15 cellular contexts compared by ENCODE assay signal in genomic region chr3:5001805-5002173, GRCh38. TPM values are rescaled to one million over a fixed set of nuclear protein-coding genes. Genes with fewer than 3 reads are reported as not detected.
DNase-seq lines count a peak whose midpoint lies in the region; ATAC-seq and TF ChIP-seq lines count a peak whose summit lies in the region.
"Had no signal": no experiment of that assay in that cellular context is flagged by ENCODE, and none has a peak within 500 bp of the region (broad histone marks: within the 10 kb centered on the region; RNA-seq: fewer than 3 reads in every experiment).

No MANE protein-coding gene starts in this region.

- no peak for DNase-seq in activated naive CD8-positive, alpha-beta T cell treated with anti-CD3 and anti-CD28 coated beads, Interleukin-2, amount 10 ng/mL, durations not matched to agents 7 days and 5 days
- no peak for DNase-seq in activated naive CD8-positive, alpha-beta T cell treated with anti-CD3 and anti-CD28 coated beads for 36 hours
- no peak for DNase-seq in activated T-helper 1 cell treated with anti-CD3 and anti-CD28 coated beads, Interleukin-12 subunit alpha, Interleukin-12 subunit beta, Interleukin-2, Interleukin-4 antibody, amounts not matched to agents 30 ng/mL and 10 ng/mL and 1 ng/mL, durations not matched to agents 14 hours and 24 hours and 36 hours (ENCODE audit: low spot score)
- no peak for DNase-seq in naive thymus-derived CD8-positive, alpha-beta T cell
- DNase-seq in left ventricle myocardium inferior, result no peak
- DNase-seq: EL, NCI-H1694 treated with DMSO at 0.1 percent for 48 hours, NCI-H748 treated with DMSO at 0.1 percent for 48 hours, SK-N-SH, small intestine had no signal

- H3K9me3 ChIP-seq in mesodermal cell (ENCODE audit: control insufficient read depth, low read length), result no peaks in the 10 kb centered on the region
- no peaks in the 10 kb centered on the region for H3K9me3 ChIP-seq in left ventricle myocardium inferior (replicated peaks)
- H3K9me3 ChIP-seq: SK-N-SH, vagina had no signal

- POLR2A ChIA-PET in activated naive CD8-positive, alpha-beta T cell treated with anti-CD3 and anti-CD28 coated beads, Interleukin-2, amount 10 ng/mL, durations not matched to agents 7 days and 5 days (lab: Charles Lee), result interaction anchor here (3.9 to 32.3 kb wide), 2 partner anchors 10 to 19 kb away, joined by 19 to 734 read pairs; partner anchors contain the start of gene BHLHE40
- POLR2A ChIA-PET in naive thymus-derived CD8-positive, alpha-beta T cell (lab: Charles Lee), result no interaction called here

- no peaks in the 10 kb centered on the region for H3K27me3 ChIP-seq in left ventricle myocardium inferior (ENCODE audit: low read depth)
- H3K27me3 ChIP-seq: vagina had no signal

- no peaks in the 10 kb centered on the region for H3K36me3 ChIP-seq in mesodermal cell (ENCODE audit: control insufficient read depth, insufficient read depth, low read length)
- H3K36me3 ChIP-seq in left ventricle myocardium inferior, result no peaks in the 10 kb centered on the region
- H3K36me3 ChIP-seq: vagina had no signal

- peak overlapping the region; percentile 74 for H3K27ac ChIP-seq in mesodermal cell (ENCODE audit: low read depth, low read length, severe bottlenecking)
- H3K27ac ChIP-seq in left ventricle myocardium inferior (replicated peaks), result no peak overlapping the region
- H3K27ac ChIP-seq: vagina had no signal

- no peak overlapping the region for H3K4me3 ChIP-seq in mesodermal cell (ENCODE audit: extremely low read depth, insufficient read depth, low read length, poor library complexity, severe bottlenecking)
- no peak overlapping the region for H3K4me3 ChIP-seq in left ventricle myocardium inferior
- H3K4me3 ChIP-seq: vagina had no signal

- H3K4me1 Mint-ChIP-seq in activated naive CD8-positive, alpha-beta T cell treated with anti-CD3 and anti-CD28 coated beads, Interleukin-2, amount 10 ng/mL, durations not matched to agents 7 days and 5 days, result peaks cover 48% of the 10 kb centered on the region
- H3K4me1 Mint-ChIP-seq in activated naive CD8-positive, alpha-beta T cell treated with anti-CD3 and anti-CD28 coated beads for 36 hours, result peaks cover 27% of the 10 kb centered on the region
- peaks cover 72% of the 10 kb centered on the region for H3K4me1 Mint-ChIP-seq in activated T-helper 1 cell treated with anti-CD3 and anti-CD28 coated beads, Interleukin-12 subunit alpha, Interleukin-12 subunit beta, Interleukin-2, Interleukin-4 antibody, amounts not matched to agents 30 ng/mL and 10 ng/mL and 1 ng/mL, durations not matched to agents 14 hours and 24 hours and 36 hours (ENCODE audit: low read depth)
- H3K4me1 Mint-ChIP-seq in naive thymus-derived CD8-positive, alpha-beta T cell, result peaks cover 3 to 30% (median 5%) of the 10 kb centered on the region in 4 donors

- TF ChIP-seq CTCF in left ventricle myocardium inferior (IDR thresholded peaks at IDR 0.05; ENCODE audit: borderline replicate concordance), result no peak

- H3K9me3 Mint-ChIP-seq in activated naive CD8-positive, alpha-beta T cell treated with anti-CD3 and anti-CD28 coated beads, Interleukin-2, amount 10 ng/mL, durations not matched to agents 7 days and 5 days, result no peaks in the 10 kb centered on the region
- H3K9me3 Mint-ChIP-seq in activated naive CD8-positive, alpha-beta T cell treated with anti-CD3 and anti-CD28 coated beads for 36 hours, result no peaks in the 10 kb centered on the region
- no peaks in the 10 kb centered on the region for H3K9me3 Mint-ChIP-seq in activated T-helper 1 cell treated with anti-CD3 and anti-CD28 coated beads, Interleukin-12 subunit alpha, Interleukin-12 subunit beta, Interleukin-2, Interleukin-4 antibody, amounts not matched to agents 30 ng/mL and 10 ng/mL and 1 ng/mL, durations not matched to agents 14 hours and 24 hours and 36 hours
- H3K9me3 Mint-ChIP-seq in naive thymus-derived CD8-positive, alpha-beta T cell, result no peaks in the 10 kb centered on the region
- H3K9me3 Mint-ChIP-seq: naive thymus-derived CD4-positive, alpha-beta T cell had no signal

- H3K27ac Mint-ChIP-seq in activated naive CD8-positive, alpha-beta T cell treated with anti-CD3 and anti-CD28 coated beads, Interleukin-2, amount 10 ng/mL, durations not matched to agents 7 days and 5 days, result peak overlapping the region; percentile 40
- H3K27ac Mint-ChIP-seq in activated naive CD8-positive, alpha-beta T cell treated with anti-CD3 and anti-CD28 coated beads for 36 hours, result no peak overlapping the region
- peak overlapping the region; percentile 79 for H3K27ac Mint-ChIP-seq in activated T-helper 1 cell treated with anti-CD3 and anti-CD28 coated beads, Interleukin-12 subunit alpha, Interleukin-12 subunit beta, Interleukin-2, Interleukin-4 antibody, amounts not matched to agents 30 ng/mL and 10 ng/mL and 1 ng/mL, durations not matched to agents 14 hours and 24 hours and 36 hours
- H3K27ac Mint-ChIP-seq in naive thymus-derived CD8-positive, alpha-beta T cell, result peak overlapping the region in 2 of 10 donors; percentile 25 to 71

- peaks cover 1% of the 10 kb centered on the region for H3K36me3 Mint-ChIP-seq in activated naive CD8-positive, alpha-beta T cell treated with anti-CD3 and anti-CD28 coated beads, Interleukin-2, amount 10 ng/mL, durations not matched to agents 7 days and 5 days
- no peaks in the 10 kb centered on the region for H3K36me3 Mint-ChIP-seq in activated naive CD8-positive, alpha-beta T cell treated with anti-CD3 and anti-CD28 coated beads for 36 hours
- H3K36me3 Mint-ChIP-seq in activated T-helper 1 cell treated with anti-CD3 and anti-CD28 coated beads, Interleukin-12 subunit alpha, Interleukin-12 subunit beta, Interleukin-2, Interleukin-4 antibody, amounts not matched to agents 30 ng/mL and 10 ng/mL and 1 ng/mL, durations not matched to agents 14 hours and 24 hours and 36 hours (ENCODE audit: low read depth), result peaks cover 3% of the 10 kb centered on the region
- no peaks in the 10 kb centered on the region for H3K36me3 Mint-ChIP-seq in naive thymus-derived CD8-positive, alpha-beta T cell

- no CpG with 5 or more reads among the region's 1 CpG for WGBS in mesodermal cell (ENCODE audit: insufficient coverage in 2 of 2), 2 experiments

- no peaks in the 10 kb centered on the region for H3K27me3 Mint-ChIP-seq in activated naive CD8-positive, alpha-beta T cell treated with anti-CD3 and anti-CD28 coated beads, Interleukin-2, amount 10 ng/mL, durations not matched to agents 7 days and 5 days
- H3K27me3 Mint-ChIP-seq in activated naive CD8-positive, alpha-beta T cell treated with anti-CD3 and anti-CD28 coated beads for 36 hours, result no peaks in the 10 kb centered on the region
- H3K27me3 Mint-ChIP-seq in activated T-helper 1 cell treated with anti-CD3 and anti-CD28 coated beads, Interleukin-12 subunit alpha, Interleukin-12 subunit beta, Interleukin-2, Interleukin-4 antibody, amounts not matched to agents 30 ng/mL and 10 ng/mL and 1 ng/mL, durations not matched to agents 14 hours and 24 hours and 36 hours (ENCODE audit: insufficient read depth), result no peaks in the 10 kb centered on the region
- peaks cover 0 to 3% (median 0%) of the 10 kb centered on the region in 5 donors for H3K27me3 Mint-ChIP-seq in naive thymus-derived CD8-positive, alpha-beta T cell
- H3K27me3 Mint-ChIP-seq: naive thymus-derived CD4-positive, alpha-beta T cell had no signal

- ATAC-seq in activated naive CD8-positive, alpha-beta T cell treated with anti-CD3 and anti-CD28 coated beads, Interleukin-2, amount 10 ng/mL, durations not matched to agents 7 days and 5 days (ENCODE audit: low read depth), result no peak
- no peak for ATAC-seq in GM19452 (IDR thresholded peaks at IDR 0.05; ENCODE audit: unreplicated experiment)
- no peak for ATAC-seq in naive thymus-derived CD8-positive, alpha-beta T cell
- ATAC-seq: left cardiac atrium had no signal

- H3K4me3 Mint-ChIP-seq in activated naive CD8-positive, alpha-beta T cell treated with anti-CD3 and anti-CD28 coated beads, Interleukin-2, amount 10 ng/mL, durations not matched to agents 7 days and 5 days, result no peak overlapping the region
- H3K4me3 Mint-ChIP-seq in activated naive CD8-positive, alpha-beta T cell treated with anti-CD3 and anti-CD28 coated beads for 36 hours, result no peak overlapping the region
- peak overlapping the region; percentile 9 for H3K4me3 Mint-ChIP-seq in activated T-helper 1 cell treated with anti-CD3 and anti-CD28 coated beads, Interleukin-12 subunit alpha, Interleukin-12 subunit beta, Interleukin-2, Interleukin-4 antibody, amounts not matched to agents 30 ng/mL and 10 ng/mL and 1 ng/mL, durations not matched to agents 14 hours and 24 hours and 36 hours
- H3K4me3 Mint-ChIP-seq in naive thymus-derived CD8-positive, alpha-beta T cell, result no peak overlapping the region

- intact Hi-C loops in activated T-helper 1 cell treated with anti-CD3 and anti-CD28 coated beads, Interleukin-12 subunit alpha, Interleukin-12 subunit beta, Interleukin-2, Interleukin-4 antibody, amounts not matched to agents 30 ng/mL and 10 ng/mL and 1 ng/mL, durations not matched to agents 14 hours and 24 hours and 36 hours (cut with micrococcal nuclease), result loop anchor here (1.0 to 10.0 kb wide), 5 partner anchors 7 to 617 kb away; no protein-coding TSS in a partner anchor
- intact Hi-C loops in left ventricle myocardium inferior (cut with micrococcal nuclease), result no loop called here

- peaks cover 47% of the 10 kb centered on the region for H3K4me1 ChIP-seq in mesodermal cell (ENCODE audit: control insufficient read depth, insufficient read depth, low read length, poor library complexity, severe bottlenecking)
- H3K4me1 ChIP-seq in left ventricle myocardium inferior, result no peaks in the 10 kb centered on the region

RNA-seq across cellular contexts. Expression of gene BHLHE40, which starts 22.6 kb away (rescaled TPM):
- total RNA-seq in activated naive CD8-positive, alpha-beta T cell treated with anti-CD3 and anti-CD28 coated beads, Interleukin-2, amount 10 ng/mL, durations not matched to agents 7 days and 5 days, result 100 to 1,000 TPM; 208 to 225 TPM
- 100 to 1,000 TPM; 292 to 294 TPM for total RNA-seq in activated naive CD8-positive, alpha-beta T cell treated with anti-CD3 and anti-CD28 coated beads for 36 hours
- total RNA-seq in activated T-helper 1 cell treated with anti-CD3 and anti-CD28 coated beads, Interleukin-12 subunit alpha, Interleukin-12 subunit beta, Interleukin-2, Interleukin-4 antibody, amounts not matched to agents 30 ng/mL and 10 ng/mL and 1 ng/mL, durations not matched to agents 14 hours and 24 hours and 36 hours, result 449 and 458 TPM in 2 replicates
- polyA plus RNA-seq in mesodermal cell (2013, experiment 1 of 2), result 32.8 TPM
- polyA plus RNA-seq in mesodermal cell (2013, experiment 2 of 2), result 26.5 TPM
- 1 to 10 TPM; 4.5 to 5.1 TPM for total RNA-seq in naive thymus-derived CD8-positive, alpha-beta T cell
- polyA plus RNA-seq in naive thymus-derived CD8-positive, alpha-beta T cell, result 1 to 10 TPM; 1.1 to 10.0 (median 1.8) TPM
- total RNA-seq in left ventricle myocardium inferior, result 33.9 TPM
